ENCODE assay signal across 8 cellular contexts in genomic region chr5:39399135-39400036, GRCh38. TPM values are rescaled to one million over a fixed set of nuclear protein-coding genes. Genes with fewer than 3 reads are reported as not detected.
A peak's percentile ranks its signal among the peaks of the same experiment; 100 is the strongest.
DNase-seq lines count a peak whose midpoint lies in the region; ATAC-seq and TF ChIP-seq lines count a peak whose summit lies in the region.

No MANE protein-coding gene starts in this region.

- peaks cover 0 to 9% (median 0%) of the 10 kb centered on the region in 3 donors for H3K36me3 ChIP-seq in tibial artery

- H3K27me3 ChIP-seq in tibial artery = no peaks in the 10 kb centered on the region

- ATAC-seq in left colon (peak; percentile 83), HG03045 (IDR thresholded peaks at IDR 0.05; ENCODE audit: unreplicated experiment) (no peak), GM19035 (IDR thresholded peaks at IDR 0.05; ENCODE audit: unreplicated experiment) (no peak)
- no peak for ATAC-seq in activated CD8-positive, alpha-beta T cell treated with anti-CD3 and anti-CD28 coated beads for 36 hours

- CTCF ChIA-PET in activated CD8-positive, alpha-beta T cell treated with anti-CD3 and anti-CD28 coated beads for 36 hours (lab: Charles Lee) = interaction anchor here (1.4 to 4.0 kb wide), 5 partner anchors 23 to 90 kb away, joined by 3 to 16 read pairs (median 6); partner anchors contain the start of gene DAB2

- H3K4me1 ChIP-seq in tibial artery = peaks cover 11 to 69% (median 23%) of the 10 kb centered on the region in 4 donors

- H3K9me3 Mint-ChIP-seq in brain = no peaks in the 10 kb centered on the region
- H3K9me3 Mint-ChIP-seq in activated CD8-positive, alpha-beta T cell treated with anti-CD3 and anti-CD28 coated beads for 36 hours = no peaks in the 10 kb centered on the region

- POLR2A ChIA-PET in activated CD8-positive, alpha-beta T cell treated with anti-CD3 and anti-CD28 coated beads for 36 hours (lab: Charles Lee) = no interaction called here

- peak; percentile 35 for DNase-seq in LoVo (ENCODE audit: low spot score)
- DNase-seq in left colon = no peak
- DNase-seq in tibial artery = no peak
- no peak for DNase-seq in activated CD8-positive, alpha-beta T cell treated with anti-CD3 and anti-CD28 coated beads for 36 hours
- no peak for DNase-seq in stimulated activated naive CD4-positive, alpha-beta T cell (lab: John Stamatoyannopoulos, UW)

- H3K36me3 Mint-ChIP-seq in brain = no peaks in the 10 kb centered on the region
- H3K36me3 Mint-ChIP-seq in activated CD8-positive, alpha-beta T cell treated with anti-CD3 and anti-CD28 coated beads for 36 hours (ENCODE audit: low read depth) = no peaks in the 10 kb centered on the region

- peaks cover 31% of the 10 kb centered on the region for H3K4me1 Mint-ChIP-seq in brain
- peaks cover 5% of the 10 kb centered on the region for H3K4me1 Mint-ChIP-seq in activated CD8-positive, alpha-beta T cell treated with anti-CD3 and anti-CD28 coated beads for 36 hours (ENCODE audit: low read depth)

- peaks cover 3% of the 10 kb centered on the region for H3K27me3 Mint-ChIP-seq in brain
- H3K27me3 Mint-ChIP-seq in activated CD8-positive, alpha-beta T cell treated with anti-CD3 and anti-CD28 coated beads for 36 hours = no peaks in the 10 kb centered on the region

- H3K4me3 Mint-ChIP-seq in brain = no peak overlapping the region
- H3K4me3 Mint-ChIP-seq in activated CD8-positive, alpha-beta T cell treated with anti-CD3 and anti-CD28 coated beads for 36 hours = no peak overlapping the region

- peak overlapping the region in 3 of 5 experiments; percentile 32 to 88 (median 79) for H3K27ac Mint-ChIP-seq in brain
- no peak overlapping the region for H3K27ac Mint-ChIP-seq in activated CD8-positive, alpha-beta T cell treated with anti-CD3 and anti-CD28 coated beads for 36 hours

- intact Hi-C loops in left colon (cut with DNase I, micrococcal nuclease) = no loop called here
- intact Hi-C loops in tibial artery (cut with DNase I; ENCODE audit: low total_unique reads) = no loop called here
- intact Hi-C loops in activated CD8-positive, alpha-beta T cell treated with anti-CD3 and anti-CD28 coated beads for 36 hours (cut with micrococcal nuclease) = no loop called here

- no peaks in the 10 kb centered on the region for H3K9me3 ChIP-seq in tibial artery

- H3K27ac ChIP-seq in tibial artery = peak overlapping the region; percentile 77 to 85

- H3K4me3 ChIP-seq in tibial artery = no peak overlapping the region

- TF ChIP-seq CTCF in brain (conservative IDR thresholded peaks at IDR 0.05) (no peak), tibial artery (IDR thresholded peaks at IDR 0.05) (no peak)
- no peak for TF ChIP-seq CTCF in activated CD8-positive, alpha-beta T cell treated with anti-CD3 and anti-CD28 coated beads for 36 hours (IDR thresholded peaks at IDR 0.05)

RNA-seq across cellular contexts. Expression of gene DAB2, which starts 25.4 kb away (rescaled TPM):
- polyA plus RNA-seq in brain (ENCODE audit: insufficient read depth, low read depth, low replicate concordance) = 4.5 TPM
- total RNA-seq in left colon = 10 to 100 TPM; 38.5 to 61.6 TPM
- under 1 TPM in 1 of 2 experiments, not detected in 1; 0.16 TPM for total RNA-seq in activated CD8-positive, alpha-beta T cell treated with anti-CD3 and anti-CD28 coated beads for 36 hours

RNA-seq across cellular contexts. Expression of gene C9, which starts 35.1 kb away (rescaled TPM):
- not detected for polyA plus RNA-seq in brain (ENCODE audit: insufficient read depth, low read depth, low replicate concordance)
- not detected for total RNA-seq in left colon
- total RNA-seq in activated CD8-positive, alpha-beta T cell treated with anti-CD3 and anti-CD28 coated beads for 36 hours = not detected

Comparison
In these comparisons a context has a peak if more than half of its experiments do, and no peak if none do; other contexts are left out.
1. RNA of gene DAB2, which starts 25.4 kb away (total RNA-seq): 38.5 to 61.6 TPM in left colon; 0.16 TPM in activated CD8-positive, alpha-beta T cell treated with anti-CD3 and anti-CD28 coated beads for 36 hours; every median in the first group is over 10 times any median in the second.